In the genomic region with DNA sequence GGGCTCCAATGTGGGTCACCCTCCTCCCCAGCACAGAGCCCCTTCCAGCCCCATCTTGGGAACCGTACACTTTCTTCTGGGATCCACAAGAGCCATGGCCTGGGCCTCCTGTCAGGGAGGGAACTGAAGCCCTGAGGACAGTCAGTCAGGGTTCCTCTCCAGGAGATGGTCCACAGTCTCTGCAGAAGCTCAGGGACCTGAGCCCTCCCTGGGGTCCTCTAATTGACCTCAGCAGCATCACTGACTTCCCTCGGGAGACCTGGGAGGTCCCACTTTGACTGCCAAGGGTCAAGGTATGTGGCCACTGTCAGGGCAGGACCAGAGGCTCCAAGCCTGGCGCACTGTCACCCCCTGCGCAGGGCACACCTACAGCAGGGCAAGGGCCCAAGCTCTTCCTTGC, we compare ENCODE assay signal across 14 cellular contexts. TPM values are rescaled to one million over a fixed set of nuclear protein-coding genes. Genes with fewer than 3 reads are reported as not detected.
DNase-seq lines count a peak whose midpoint lies in the region; ATAC-seq and TF ChIP-seq lines count a peak whose summit lies in the region.
"Had no signal": no experiment of that assay in that cellular context is flagged by ENCODE, and none has a peak within 500 bp of the region (broad histone marks: within the 10 kb centered on the region; RNA-seq: fewer than 3 reads in every experiment).

No MANE protein-coding gene starts in this region.

- H3K9me3 Mint-ChIP-seq in activated CD8-positive, alpha-beta memory T cell treated with anti-CD3 and anti-CD28 coated beads, Interleukin-2, amount 10 ng/mL, durations not matched to agents 7 days and 5 days (ENCODE audit: low read depth) = no peaks in the 10 kb centered on the region
- H3K9me3 Mint-ChIP-seq in endothelial cell (ENCODE audit: unreplicated experiment) = no peaks in the 10 kb centered on the region
- H3K9me3 Mint-ChIP-seq in stimulated activated naive B cell treated with anti-CD40 and anti-IgM and Interleukin-4, amounts not matched to agents 10 μg/mL and 1 μg/mL and 100 μg/mL, for 72 hours = no peaks in the 10 kb centered on the region
- H3K9me3 Mint-ChIP-seq: activated naive CD4-positive, alpha-beta T cell treated with anti-CD3 and anti-CD28 coated beads, Interleukin-2, amount 50 U/mL, for 24 hours had no signal

- H3K36me3 Mint-ChIP-seq in activated CD8-positive, alpha-beta memory T cell treated with anti-CD3 and anti-CD28 coated beads, Interleukin-2, amount 10 ng/mL, durations not matched to agents 7 days and 5 days = peaks cover 18% of the 10 kb centered on the region
- H3K36me3 Mint-ChIP-seq in endothelial cell (ENCODE audit: low read depth, unreplicated experiment) = peaks cover 22% of the 10 kb centered on the region
- peaks cover 15 to 16% of the 10 kb centered on the region in 2 donors for H3K36me3 Mint-ChIP-seq in stimulated activated naive B cell treated with anti-CD40 and anti-IgM and Interleukin-4, amounts not matched to agents 10 μg/mL and 1 μg/mL and 100 μg/mL, for 72 hours

- peaks cover 4% of the 10 kb centered on the region for H3K4me1 Mint-ChIP-seq in activated CD8-positive, alpha-beta memory T cell treated with anti-CD3 and anti-CD28 coated beads, Interleukin-2, amount 10 ng/mL, durations not matched to agents 7 days and 5 days
- peaks cover 6% of the 10 kb centered on the region for H3K4me1 Mint-ChIP-seq in endothelial cell (ENCODE audit: unreplicated experiment)
- peaks cover 4 to 9% of the 10 kb centered on the region in 2 donors for H3K4me1 Mint-ChIP-seq in stimulated activated naive B cell treated with anti-CD40 and anti-IgM and Interleukin-4, amounts not matched to agents 10 μg/mL and 1 μg/mL and 100 μg/mL, for 72 hours
- H3K4me1 Mint-ChIP-seq: endodermal cell had no signal

- no peak for ATAC-seq in activated CD8-positive, alpha-beta memory T cell treated with anti-CD3 and anti-CD28 coated beads, Interleukin-2, amount 10 ng/mL, durations not matched to agents 7 days and 5 days
- ATAC-seq in HG02678 (IDR thresholded peaks at IDR 0.05; ENCODE audit: unreplicated experiment) = peak; percentile 11
- no peak for ATAC-seq in stimulated activated naive B cell treated with anti-CD40 and anti-IgM and Interleukin-4, amounts not matched to agents 10 μg/mL and 1 μg/mL and 100 μg/mL, for 72 hours (replicated peaks)
- no peak for ATAC-seq in HG03354 (IDR thresholded peaks at IDR 0.05; ENCODE audit: poor library complexity, severe bottlenecking, unreplicated experiment)

- H3K27me3 Mint-ChIP-seq in activated CD8-positive, alpha-beta memory T cell treated with anti-CD3 and anti-CD28 coated beads, Interleukin-2, amount 10 ng/mL, durations not matched to agents 7 days and 5 days = no peaks in the 10 kb centered on the region
- no peaks in the 10 kb centered on the region for H3K27me3 Mint-ChIP-seq in endothelial cell (ENCODE audit: unreplicated experiment)
- H3K27me3 Mint-ChIP-seq in stimulated activated naive B cell treated with anti-CD40 and anti-IgM and Interleukin-4, amounts not matched to agents 10 μg/mL and 1 μg/mL and 100 μg/mL, for 72 hours = no peaks in the 10 kb centered on the region
- H3K27me3 Mint-ChIP-seq: activated naive CD4-positive, alpha-beta T cell treated with anti-CD3 and anti-CD28 coated beads, Interleukin-2, amount 50 U/mL, for 24 hours had no signal

- H3K4me3 Mint-ChIP-seq in activated CD8-positive, alpha-beta memory T cell treated with anti-CD3 and anti-CD28 coated beads, Interleukin-2, amount 10 ng/mL, durations not matched to agents 7 days and 5 days = no peak overlapping the region
- peak overlapping the region; percentile 60 for H3K4me3 Mint-ChIP-seq in endothelial cell (ENCODE audit: unreplicated experiment)
- peak overlapping the region in 1 of 2 donors; percentile 31 for H3K4me3 Mint-ChIP-seq in stimulated activated naive B cell treated with anti-CD40 and anti-IgM and Interleukin-4, amounts not matched to agents 10 μg/mL and 1 μg/mL and 100 μg/mL, for 72 hours
- H3K4me3 Mint-ChIP-seq: activated naive CD4-positive, alpha-beta T cell treated with anti-CD3 and anti-CD28 coated beads, Interleukin-2, amount 50 U/mL, for 24 hours; endodermal cell had no signal

- no peak for TF ChIP-seq CTCF in endothelial cell (IDR thresholded peaks at IDR 0.05; ENCODE audit: unreplicated experiment)

- CTCF ChIA-PET in activated CD8-positive, alpha-beta memory T cell treated with anti-CD3 and anti-CD28 coated beads, Interleukin-2, amount 10 ng/mL, durations not matched to agents 7 days and 5 days (lab: Charles Lee) = interaction anchor here (1.0 to 1.8 kb wide), 3 partner anchors 19 to 170 kb away, joined by 3 to 13 read pairs (median 4); no protein-coding TSS in a partner anchor

- DNase-seq in activated CD8-positive, alpha-beta memory T cell treated with anti-CD3 and anti-CD28 coated beads, Interleukin-2, amount 10 ng/mL, durations not matched to agents 7 days and 5 days = no peak
- DNase-seq in activated CD8-positive, alpha-beta memory T cell treated with anti-CD3 and anti-CD28 coated beads for 24 hours = no peak
- DNase-seq in endothelial cell (ENCODE audit: low spot score) (no peak), NCI-H1436 treated with DMSO at 0.1 percent for 48 hours (lab: John Stamatoyannopoulos, UW) (no peak), NAMALWA (ENCODE audit: low spot score) (no peak)
- DNase-seq in stimulated activated naive B cell treated with anti-CD40 and anti-IgM and Interleukin-4, amounts not matched to agents 10 μg/mL and 1 μg/mL and 100 μg/mL, for 72 hours = no peak
- DNase-seq: endodermal cell, foreskin melanocyte, GOT3, NCI-H2081 treated with DMSO at 0.1 percent for 48 hours, NCI-H748 treated with DMSO at 0.1 percent for 48 hours had no signal

- peak overlapping the region; percentile 22 for H3K27ac Mint-ChIP-seq in activated CD8-positive, alpha-beta memory T cell treated with anti-CD3 and anti-CD28 coated beads, Interleukin-2, amount 10 ng/mL, durations not matched to agents 7 days and 5 days
- H3K27ac Mint-ChIP-seq in endothelial cell (ENCODE audit: unreplicated experiment) = peak overlapping the region; percentile 7
- H3K27ac Mint-ChIP-seq in stimulated activated naive B cell treated with anti-CD40 and anti-IgM and Interleukin-4, amounts not matched to agents 10 μg/mL and 1 μg/mL and 100 μg/mL, for 72 hours = peak overlapping the region; percentile 68
- H3K27ac Mint-ChIP-seq: activated naive CD4-positive, alpha-beta T cell treated with anti-CD3 and anti-CD28 coated beads, Interleukin-2, amount 50 U/mL, for 24 hours; endodermal cell had no signal

RNA-seq across cellular contexts. Expression of a gene that starts 32.3 kb away (rescaled TPM):
- total RNA-seq in activated CD8-positive, alpha-beta memory T cell treated with anti-CD3 and anti-CD28 coated beads, Interleukin-2, amount 10 ng/mL, durations not matched to agents 7 days and 5 days = 10 to 100 TPM; 20.8 to 36.9 TPM
- total RNA-seq in endothelial cell (ENCODE audit: unreplicated experiment) = 32.7 TPM

RNA-seq across cellular contexts. Expression of a gene that starts 58.4 kb away (rescaled TPM):
- total RNA-seq in activated CD8-positive, alpha-beta memory T cell treated with anti-CD3 and anti-CD28 coated beads, Interleukin-2, amount 10 ng/mL, durations not matched to agents 7 days and 5 days = 10 to 100 TPM; 46.1 to 58.8 TPM
- 34.0 TPM for total RNA-seq in endothelial cell (ENCODE audit: unreplicated experiment)

Comparison
In these comparisons a context has a peak if more than half of its experiments do, and no peak if none do; other contexts are left out.
1. H3K27ac Mint-ChIP-seq: peak in every context shown above with its lines; median percentile 68 in stimulated activated naive B cell treated with anti-CD40 and anti-IgM and Interleukin-4, amounts not matched to agents 10 μg/mL and 1 μg/mL and 100 μg/mL, for 72 hours; 22 in activated CD8-positive, alpha-beta memory T cell treated with anti-CD3 and anti-CD28 coated beads, Interleukin-2, amount 10 ng/mL, durations not matched to agents 7 days and 5 days; 7 in endothelial cell.